In genomic region chr3:169272533-169272932, GRCh38 we compare ENCODE assay signal across 24 cellular contexts.
DNase-seq lines count a peak whose midpoint lies in the region; ATAC-seq, FAIRE-seq and TF ChIP-seq lines count a peak whose summit lies in the region.
"Had no signal": no experiment of that assay in that cellular context is flagged by ENCODE, and none has a peak within 500 bp of the region (broad histone marks: within the 10 kb centered on the region; RNA-seq: fewer than 3 reads in every experiment).

No MANE protein-coding gene starts in this region.

- no peak for TF ChIP-seq CTCF in Peyer's patch (IDR thresholded peaks at IDR 0.05)
- no peak for TF ChIP-seq CTCF in kidney (IDR thresholded peaks at IDR 0.05; ENCODE audit: borderline replicate concordance, extremely low read depth, insufficient read depth)
- no peak for TF ChIP-seq CTCF in nephron (IDR thresholded peaks at IDR 0.05; ENCODE audit: unreplicated experiment in 3 of 3)
- TF ChIP-seq CTCF in smooth muscle cell (IDR thresholded peaks at IDR 0.05; ENCODE audit: borderline replicate concordance, insufficient read depth, poor library complexity, severe bottlenecking) = no peak

- no peak overlapping the region for H3K4me2 ChIP-seq in smooth muscle cell
- H3K4me2 ChIP-seq: BLaER1, PC-9 had no signal

- no peak overlapping the region for H2AFZ ChIP-seq in smooth muscle cell (ENCODE audit: low read depth)
- H2AFZ ChIP-seq: GM23248, PC-9 had no signal

- H3K27ac Mint-ChIP-seq in nephron = peak overlapping the region in 2 of 3 experiments; percentile 45 to 97
- H3K27ac Mint-ChIP-seq: CD4-positive, CD25-positive, alpha-beta regulatory T cell had no signal

- no peaks in the 10 kb centered on the region for H3K4me1 ChIP-seq in Peyer's patch
- peaks cover 3% of the 10 kb centered on the region in 2 donors for H3K4me1 ChIP-seq in kidney (ENCODE audit: control insufficient read depth in 1 of 2, insufficient read depth in 1 of 2, low read depth in 1 of 2, low read length in 2 of 2)
- peaks cover 11% of the 10 kb centered on the region for H3K4me1 ChIP-seq in smooth muscle cell (ENCODE audit: low read depth)
- no peaks in the 10 kb centered on the region for H3K4me1 ChIP-seq in right cardiac atrium (ENCODE audit: control insufficient read depth, insufficient read depth, low read length)
- H3K4me1 ChIP-seq: BLaER1 had no signal

- peak overlapping the region in 3 of 4 donors; percentile 2 to 45 (median 43) for H3K4me3 ChIP-seq in Peyer's patch
- no peak overlapping the region for H3K4me3 ChIP-seq in kidney (ENCODE audit: low read length in 2 of 2)
- peak overlapping the region; percentile 39 for H3K4me3 ChIP-seq in smooth muscle cell
- H3K4me3 ChIP-seq in right cardiac atrium (ENCODE audit: low read length) = no peak overlapping the region
- H3K4me3 ChIP-seq: BLaER1, GM23248, PC-9 had no signal

- H3K79me2 ChIP-seq in smooth muscle cell (ENCODE audit: low read depth) = no peaks in the 10 kb centered on the region

- no peaks in the 10 kb centered on the region for H3K36me3 Mint-ChIP-seq in nephron (ENCODE audit: low read depth)
- H3K36me3 Mint-ChIP-seq: CD4-positive, CD25-positive, alpha-beta regulatory T cell had no signal

- H3F3A ChIP-seq in smooth muscle cell (ENCODE audit: low read depth) = no peaks in the 10 kb centered on the region

- H3K9me3 ChIP-seq in Peyer's patch = no peaks in the 10 kb centered on the region
- H3K9me3 ChIP-seq in kidney (ENCODE audit: control insufficient read depth in 1 of 2, low read length in 2 of 2) = no peaks in the 10 kb centered on the region
- no peaks in the 10 kb centered on the region for H3K9me3 ChIP-seq in smooth muscle cell (replicated peaks; ENCODE audit: low read depth)
- H3K9me3 ChIP-seq in right cardiac atrium (ENCODE audit: control insufficient read depth, low read length) = no peaks in the 10 kb centered on the region
- H3K9me3 ChIP-seq: BLaER1 had no signal

- 85% methylated on average over 4 of the region's 4 CpGs for WGBS in smooth muscle cell (ENCODE audit: low lambda C conversion rate)
- 91% methylated on average over 4 of the region's 4 CpGs for WGBS in right cardiac atrium

- no peaks in the 10 kb centered on the region for H3K36me3 ChIP-seq in Peyer's patch
- H3K36me3 ChIP-seq in kidney (ENCODE audit: control insufficient read depth in 1 of 2, insufficient read depth in 2 of 2, low read length in 2 of 2) = no peaks in the 10 kb centered on the region
- H3K36me3 ChIP-seq in smooth muscle cell (ENCODE audit: low read depth) = no peaks in the 10 kb centered on the region
- H3K36me3 ChIP-seq: BLaER1 had no signal

- intact Hi-C loops in kidney (cut with DNase I) = no loop called here
- intact Hi-C loops in right cardiac atrium (cut with DNase I) = no loop called here

- H3K27ac ChIP-seq in Peyer's patch (peak overlapping the region in 3 of 4 donors; percentile 44 to 62 (median 58)), kidney (ENCODE audit: low read depth in 2 of 2, low read length in 2 of 2) (peak overlapping the region; percentile 53 to 59), smooth muscle cell (ENCODE audit: low read depth) (no peak overlapping the region), right cardiac atrium (ENCODE audit: low read length) (no peak overlapping the region)
- H3K27ac ChIP-seq: BLaER1, GM23248, PC-9, RWPE1 had no signal

- no peak for ATAC-seq in right cardiac atrium

- H3K27me3 Mint-ChIP-seq in nephron (ENCODE audit: low read depth) = peaks cover 4% of the 10 kb centered on the region
- H3K27me3 Mint-ChIP-seq: CD4-positive, CD25-positive, alpha-beta regulatory T cell had no signal

- no peaks in the 10 kb centered on the region for H3K9me3 Mint-ChIP-seq in nephron

- H3K27me3 ChIP-seq in Peyer's patch (no peaks in the 10 kb centered on the region), smooth muscle cell (ENCODE audit: low read depth) (no peaks in the 10 kb centered on the region), right cardiac atrium (ENCODE audit: control insufficient read depth, insufficient read depth) (no peaks in the 10 kb centered on the region)
- H3K27me3 ChIP-seq: BLaER1 had no signal

- H4K20me1 ChIP-seq in smooth muscle cell (ENCODE audit: low read depth) = no peaks in the 10 kb centered on the region
- H4K20me1 ChIP-seq: BLaER1 had no signal

- H3K4me1 Mint-ChIP-seq in nephron = peaks cover 15% of the 10 kb centered on the region
- H3K4me1 Mint-ChIP-seq: CD4-positive, CD25-positive, alpha-beta regulatory T cell had no signal

- FAIRE-seq in kidney (lab: Jason Lieb, UNC) = no peak
- FAIRE-seq: A204.1 had no signal

- no peak for DNase-seq in Peyer's patch
- DNase-seq in kidney = no peak
- DNase-seq in smooth muscle cell (lab: John Stamatoyannopoulos, UW; ENCODE audit: unreplicated experiment) = no peak
- DNase-seq in mesenteric fat pad (ENCODE audit: low spot score) = no peak
- DNase-seq in NCI-H1105 (lab: John Stamatoyannopoulos, UW) = no peak
- DNase-seq in pons (ENCODE audit: low spot score) = no peak
- DNase-seq in right cardiac atrium = no peak
- DNase-seq: CD4-positive, CD25-positive, alpha-beta regulatory T cell; DMS53; GM23248; H7; NCI-H1092 treated with DMSO at 0.1 percent for 48 hours; NCI-H1436 treated with DMSO at 0.1 percent for 48 hours; NCI-H1930; NCI-H2107; NCI-H446; NCI-H524 treated with DMSO at 0.1 percent for 48 hours; NCI-H774; PC-9; SHP77 had no signal

- no peak overlapping the region for H3K9ac ChIP-seq in kidney (ENCODE audit: low read length in 2 of 2)
- no peak overlapping the region for H3K9ac ChIP-seq in smooth muscle cell (ENCODE audit: low read depth)
- H3K9ac ChIP-seq: BLaER1, GM23248 had no signal

- TF ChIP-seq POLR2A in Peyer's patch (IDR thresholded peaks at IDR 0.05) = no peak

- peak overlapping the region in 1 of 3 experiments; percentile 42 for H3K4me3 Mint-ChIP-seq in nephron
- H3K4me3 Mint-ChIP-seq: CD4-positive, CD25-positive, alpha-beta regulatory T cell had no signal

Comparison
In these comparisons a context has a peak if more than half of its experiments do, and no peak if none do; other contexts are left out.
1. H3K27ac ChIP-seq: peak in Peyer's patch (3 of 4) and kidney (2 of 2); none in smooth muscle cell (single experiment) and right cardiac atrium (single experiment).
2. H3K4me3 ChIP-seq: peak in Peyer's patch (3 of 4) and smooth muscle cell (single experiment); none in kidney (0 of 2) and right cardiac atrium (single experiment).